In the genomic region with DNA sequence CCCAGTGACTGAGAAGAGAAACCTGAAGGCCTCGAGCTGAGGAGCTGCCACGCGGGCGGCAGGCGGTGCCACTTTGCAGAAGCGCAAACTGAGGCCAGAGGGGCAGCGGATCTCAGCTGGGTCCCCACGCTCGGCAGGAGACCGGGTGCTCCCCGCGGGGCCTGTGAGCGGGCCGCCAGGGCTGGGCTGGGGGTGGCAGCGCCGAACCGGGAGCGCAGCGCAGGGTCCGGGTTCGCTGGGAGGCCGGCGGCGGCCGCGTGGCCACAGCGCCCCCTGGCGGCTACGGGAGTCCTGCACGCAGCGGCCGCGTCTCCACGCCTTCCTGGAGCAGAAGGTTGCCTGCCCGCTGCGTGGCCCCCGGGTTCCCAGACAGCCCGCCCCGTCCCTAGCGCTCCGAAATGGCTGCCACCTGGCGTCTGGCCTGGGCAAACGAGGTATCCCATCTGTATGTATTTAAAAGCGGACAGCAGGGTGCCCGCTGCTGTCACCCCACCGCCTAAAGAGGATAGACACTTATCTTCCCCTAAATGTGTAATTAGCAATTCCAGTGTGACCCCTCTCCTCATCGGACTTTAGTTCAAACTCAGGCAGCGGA, we compare ENCODE assay signal across 1 cellular context.
TF ChIP-seq lines count a peak whose summit lies in the region.

No MANE protein-coding gene starts in this region.

TF ChIP-seq in HepG2, 621 proteins besides CTCF, POLR2A, EP300 and RAD21 (continued from another document and continues in another):
- TF ChIP-seq, protein P1, sequence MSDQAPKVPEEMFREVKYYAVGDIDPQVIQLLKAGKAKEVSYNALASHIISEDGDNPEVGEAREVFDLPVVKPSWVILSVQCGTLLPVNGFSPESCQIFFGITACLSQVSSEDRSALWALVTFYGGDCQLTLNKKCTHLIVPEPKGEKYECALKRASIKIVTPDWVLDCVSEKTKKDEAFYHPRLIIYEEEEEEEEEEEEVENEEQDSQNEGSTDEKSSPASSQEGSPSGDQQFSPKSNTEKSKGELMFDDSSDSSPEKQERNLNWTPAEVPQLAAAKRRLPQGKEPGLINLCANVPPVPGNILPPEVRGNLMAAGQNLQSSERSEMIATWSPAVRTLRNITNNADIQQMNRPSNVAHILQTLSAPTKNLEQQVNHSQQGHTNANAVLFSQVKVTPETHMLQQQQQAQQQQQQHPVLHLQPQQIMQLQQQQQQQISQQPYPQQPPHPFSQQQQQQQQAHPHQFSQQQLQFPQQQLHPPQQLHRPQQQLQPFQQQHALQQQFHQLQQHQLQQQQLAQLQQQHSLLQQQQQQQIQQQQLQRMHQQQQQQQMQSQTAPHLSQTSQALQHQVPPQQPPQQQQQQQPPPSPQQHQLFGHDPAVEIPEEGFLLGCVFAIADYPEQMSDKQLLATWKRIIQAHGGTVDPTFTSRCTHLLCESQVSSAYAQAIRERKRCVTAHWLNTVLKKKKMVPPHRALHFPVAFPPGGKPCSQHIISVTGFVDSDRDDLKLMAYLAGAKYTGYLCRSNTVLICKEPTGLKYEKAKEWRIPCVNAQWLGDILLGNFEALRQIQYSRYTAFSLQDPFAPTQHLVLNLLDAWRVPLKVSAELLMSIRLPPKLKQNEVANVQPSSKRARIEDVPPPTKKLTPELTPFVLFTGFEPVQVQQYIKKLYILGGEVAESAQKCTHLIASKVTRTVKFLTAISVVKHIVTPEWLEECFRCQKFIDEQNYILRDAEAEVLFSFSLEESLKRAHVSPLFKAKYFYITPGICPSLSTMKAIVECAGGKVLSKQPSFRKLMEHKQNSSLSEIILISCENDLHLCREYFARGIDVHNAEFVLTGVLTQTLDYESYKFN (CRISPR knock-in tag; conservative IDR thresholded peaks at IDR 0.05): no peak
- TF ChIP-seq NCOA2 (CRISPR knock-in tag; IDR thresholded peaks at IDR 0.05) (no peak; the same call in 1 of the 2 replicates), HDAC2 (CRISPR knock-in tag; IDR thresholded peaks at IDR 0.05) (no peak), ZNF800 (CRISPR knock-in tag; IDR thresholded peaks at IDR 0.05) (peak; percentile 60; the same call in 1 of the 2 replicates), KLF15 (CRISPR knock-in tag; IDR thresholded peaks at IDR 0.05; ENCODE audit: borderline replicate concordance) (no peak), ZNF292 (CRISPR knock-in tag; IDR thresholded peaks at IDR 0.05; ENCODE audit: borderline replicate concordance, low read depth) (no peak), ZFY (CRISPR knock-in tag; IDR thresholded peaks at IDR 0.05) (peak; percentile 59; the same call in 1 of the 2 replicates), SALL1 (CRISPR knock-in tag; IDR thresholded peaks at IDR 0.05) (peak; percentile 74), ZNF576 (CRISPR knock-in tag; IDR thresholded peaks at IDR 0.05) (no peak), SNRNP70 (IDR thresholded peaks at IDR 0.05; ENCODE audit: low read depth, low read length) (no peak), ZFP37 (CRISPR knock-in tag; IDR thresholded peaks at IDR 0.05; ENCODE audit: borderline replicate concordance) (no peak), PRPF4 (IDR thresholded peaks at IDR 0.05; ENCODE audit: low read depth, low read length, poor library complexity, severe bottlenecking) (no peak), ZNF256 (CRISPR knock-in tag; conservative IDR thresholded peaks at IDR 0.05) (0 out of 2 replicates have a peak, but pooled peaks have one; percentile 71), PHF5A (CRISPR knock-in tag; IDR thresholded peaks at IDR 0.05; ENCODE audit: low read depth, unreplicated experiment) (no peak), BCLAF1 (IDR thresholded peaks at IDR 0.05) (no peak), PAWR (CRISPR knock-in tag; IDR thresholded peaks at IDR 0.05; ENCODE audit: borderline replicate concordance) (no peak), SRY (CRISPR knock-in tag; IDR thresholded peaks at IDR 0.05) (0 out of 2 replicates have a peak, but pooled peaks have one; percentile 31), PCBP2 (optimal IDR thresholded peaks at IDR 0.05; ENCODE audit: low read depth, low read length, poor library complexity, severe bottlenecking) (no peak), ZNF501 (CRISPR knock-in tag; IDR thresholded peaks at IDR 0.05) (no peak), SP1 (IDR thresholded peaks at IDR 0.05) (no peak), SP1 (CRISPR knock-in tag; IDR thresholded peaks at IDR 0.05) (no peak; the same call in 1 of the 2 replicates), ZNF83 (CRISPR knock-in tag; IDR thresholded peaks at IDR 0.05; ENCODE audit: borderline replicate concordance) (no peak), THYN1 (CRISPR knock-in tag; IDR thresholded peaks at IDR 0.05; ENCODE audit: borderline replicate concordance, low read depth) (no peak), PHF21A (CRISPR knock-in tag; IDR thresholded peaks at IDR 0.05) (no peak), POLR2AphosphoS5 (IDR thresholded peaks at IDR 0.05; ENCODE audit: low read depth, low read length) (no peak), RFXANK (CRISPR knock-in tag; IDR thresholded peaks at IDR 0.05) (no peak), NBN (conservative IDR thresholded peaks at IDR 0.05) (no peak), RORA (CRISPR knock-in tag; IDR thresholded peaks at IDR 0.05) (no peak), XBP1 (CRISPR knock-in tag; IDR thresholded peaks at IDR 0.05) (no peak), RXRB (CRISPR knock-in tag; IDR thresholded peaks at IDR 0.05; ENCODE audit: borderline replicate concordance) (no peak), MLLT10 (CRISPR knock-in tag; IDR thresholded peaks at IDR 0.05) (no peak), REXO4 (CRISPR knock-in tag; IDR thresholded peaks at IDR 0.05; ENCODE audit: borderline replicate concordance) (no peak), CENPT (CRISPR knock-in tag; IDR thresholded peaks at IDR 0.05; ENCODE audit: low read depth) (0 out of 2 replicates have a peak, but pooled peaks have one; percentile 23), ZNF547 (CRISPR knock-in tag; IDR thresholded peaks at IDR 0.05) (peak; percentile 80; the same call in 1 of the 2 replicates), ZSCAN29 (CRISPR knock-in tag; conservative IDR thresholded peaks at IDR 0.05) (0 out of 2 replicates have a peak, but pooled peaks have one; percentile 61), ZNF670 (CRISPR knock-in tag; IDR thresholded peaks at IDR 0.05; ENCODE audit: borderline replicate concordance) (no peak), HOXD1 (CRISPR knock-in tag; IDR thresholded peaks at IDR 0.05) (peak; percentile 80; the same call in 1 of the 2 replicates), DNMT1 (CRISPR knock-in tag; IDR thresholded peaks at IDR 0.05) (peak; percentile 96), EED (CRISPR knock-in tag; IDR thresholded peaks at IDR 0.05) (no peak), SMAD9 (CRISPR knock-in tag; IDR thresholded peaks at IDR 0.05) (no peak), HMG20A (CRISPR knock-in tag; IDR thresholded peaks at IDR 0.05; ENCODE audit: borderline replicate concordance) (no peak), ZSCAN30 (CRISPR knock-in tag; IDR thresholded peaks at IDR 0.05) (no peak), ZNF205 (CRISPR knock-in tag; IDR thresholded peaks at IDR 0.05) (no peak), DMAP1 (CRISPR knock-in tag; IDR thresholded peaks at IDR 0.05) (no peak), ZNF138 (CRISPR knock-in tag; IDR thresholded peaks at IDR 0.05; ENCODE audit: low read depth) (no peak), KDM5B (CRISPR knock-in tag; IDR thresholded peaks at IDR 0.05; ENCODE audit: borderline replicate concordance) (peak; percentile 79), SUZ12 (IDR thresholded peaks at IDR 0.05; ENCODE audit: low read depth, low read length) (0 out of 2 replicates have a peak, but pooled peaks have one; percentile 16), GPN1 (CRISPR knock-in tag; IDR thresholded peaks at IDR 0.05; ENCODE audit: borderline replicate concordance) (no peak), ZFP36L1 (CRISPR knock-in tag; IDR thresholded peaks at IDR 0.05) (no peak), U2AF1 (optimal IDR thresholded peaks at IDR 0.05; ENCODE audit: low read depth, low read length) (no peak)
- TF ChIP-seq, protein P2, sequence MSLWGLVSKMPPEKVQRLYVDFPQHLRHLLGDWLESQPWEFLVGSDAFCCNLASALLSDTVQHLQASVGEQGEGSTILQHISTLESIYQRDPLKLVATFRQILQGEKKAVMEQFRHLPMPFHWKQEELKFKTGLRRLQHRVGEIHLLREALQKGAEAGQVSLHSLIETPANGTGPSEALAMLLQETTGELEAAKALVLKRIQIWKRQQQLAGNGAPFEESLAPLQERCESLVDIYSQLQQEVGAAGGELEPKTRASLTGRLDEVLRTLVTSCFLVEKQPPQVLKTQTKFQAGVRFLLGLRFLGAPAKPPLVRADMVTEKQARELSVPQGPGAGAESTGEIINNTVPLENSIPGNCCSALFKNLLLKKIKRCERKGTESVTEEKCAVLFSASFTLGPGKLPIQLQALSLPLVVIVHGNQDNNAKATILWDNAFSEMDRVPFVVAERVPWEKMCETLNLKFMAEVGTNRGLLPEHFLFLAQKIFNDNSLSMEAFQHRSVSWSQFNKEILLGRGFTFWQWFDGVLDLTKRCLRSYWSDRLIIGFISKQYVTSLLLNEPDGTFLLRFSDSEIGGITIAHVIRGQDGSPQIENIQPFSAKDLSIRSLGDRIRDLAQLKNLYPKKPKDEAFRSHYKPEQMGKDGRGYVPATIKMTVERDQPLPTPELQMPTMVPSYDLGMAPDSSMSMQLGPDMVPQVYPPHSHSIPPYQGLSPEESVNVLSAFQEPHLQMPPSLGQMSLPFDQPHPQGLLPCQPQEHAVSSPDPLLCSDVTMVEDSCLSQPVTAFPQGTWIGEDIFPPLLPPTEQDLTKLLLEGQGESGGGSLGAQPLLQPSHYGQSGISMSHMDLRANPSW (CRISPR knock-in tag; IDR thresholded peaks at IDR 0.05; ENCODE audit: borderline replicate concordance): no peak
- TF ChIP-seq, protein P3, sequence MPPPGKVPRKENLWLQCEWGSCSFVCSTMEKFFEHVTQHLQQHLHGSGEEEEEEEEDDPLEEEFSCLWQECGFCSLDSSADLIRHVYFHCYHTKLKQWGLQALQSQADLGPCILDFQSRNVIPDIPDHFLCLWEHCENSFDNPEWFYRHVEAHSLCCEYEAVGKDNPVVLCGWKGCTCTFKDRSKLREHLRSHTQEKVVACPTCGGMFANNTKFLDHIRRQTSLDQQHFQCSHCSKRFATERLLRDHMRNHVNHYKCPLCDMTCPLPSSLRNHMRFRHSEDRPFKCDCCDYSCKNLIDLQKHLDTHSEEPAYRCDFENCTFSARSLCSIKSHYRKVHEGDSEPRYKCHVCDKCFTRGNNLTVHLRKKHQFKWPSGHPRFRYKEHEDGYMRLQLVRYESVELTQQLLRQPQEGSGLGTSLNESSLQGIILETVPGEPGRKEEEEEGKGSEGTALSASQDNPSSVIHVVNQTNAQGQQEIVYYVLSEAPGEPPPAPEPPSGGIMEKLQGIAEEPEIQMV (CRISPR knock-in tag; IDR thresholded peaks at IDR 0.05; ENCODE audit: low read depth): peak; percentile 86
- TF ChIP-seq, protein P4, sequence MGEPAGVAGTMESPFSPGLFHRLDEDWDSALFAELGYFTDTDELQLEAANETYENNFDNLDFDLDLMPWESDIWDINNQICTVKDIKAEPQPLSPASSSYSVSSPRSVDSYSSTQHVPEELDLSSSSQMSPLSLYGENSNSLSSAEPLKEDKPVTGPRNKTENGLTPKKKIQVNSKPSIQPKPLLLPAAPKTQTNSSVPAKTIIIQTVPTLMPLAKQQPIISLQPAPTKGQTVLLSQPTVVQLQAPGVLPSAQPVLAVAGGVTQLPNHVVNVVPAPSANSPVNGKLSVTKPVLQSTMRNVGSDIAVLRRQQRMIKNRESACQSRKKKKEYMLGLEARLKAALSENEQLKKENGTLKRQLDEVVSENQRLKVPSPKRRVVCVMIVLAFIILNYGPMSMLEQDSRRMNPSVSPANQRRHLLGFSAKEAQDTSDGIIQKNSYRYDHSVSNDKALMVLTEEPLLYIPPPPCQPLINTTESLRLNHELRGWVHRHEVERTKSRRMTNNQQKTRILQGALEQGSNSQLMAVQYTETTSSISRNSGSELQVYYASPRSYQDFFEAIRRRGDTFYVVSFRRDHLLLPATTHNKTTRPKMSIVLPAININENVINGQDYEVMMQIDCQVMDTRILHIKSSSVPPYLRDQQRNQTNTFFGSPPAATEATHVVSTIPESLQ (CRISPR knock-in tag; conservative IDR thresholded peaks at IDR 0.05): no peak
- TF ChIP-seq, protein P5, sequence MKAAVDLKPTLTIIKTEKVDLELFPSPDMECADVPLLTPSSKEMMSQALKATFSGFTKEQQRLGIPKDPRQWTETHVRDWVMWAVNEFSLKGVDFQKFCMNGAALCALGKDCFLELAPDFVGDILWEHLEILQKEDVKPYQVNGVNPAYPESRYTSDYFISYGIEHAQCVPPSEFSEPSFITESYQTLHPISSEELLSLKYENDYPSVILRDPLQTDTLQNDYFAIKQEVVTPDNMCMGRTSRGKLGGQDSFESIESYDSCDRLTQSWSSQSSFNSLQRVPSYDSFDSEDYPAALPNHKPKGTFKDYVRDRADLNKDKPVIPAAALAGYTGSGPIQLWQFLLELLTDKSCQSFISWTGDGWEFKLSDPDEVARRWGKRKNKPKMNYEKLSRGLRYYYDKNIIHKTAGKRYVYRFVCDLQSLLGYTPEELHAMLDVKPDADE (CRISPR knock-in tag; IDR thresholded peaks at IDR 0.05): no peak
